8 cellular contexts compared by ENCODE assay signal in the genomic region with DNA sequence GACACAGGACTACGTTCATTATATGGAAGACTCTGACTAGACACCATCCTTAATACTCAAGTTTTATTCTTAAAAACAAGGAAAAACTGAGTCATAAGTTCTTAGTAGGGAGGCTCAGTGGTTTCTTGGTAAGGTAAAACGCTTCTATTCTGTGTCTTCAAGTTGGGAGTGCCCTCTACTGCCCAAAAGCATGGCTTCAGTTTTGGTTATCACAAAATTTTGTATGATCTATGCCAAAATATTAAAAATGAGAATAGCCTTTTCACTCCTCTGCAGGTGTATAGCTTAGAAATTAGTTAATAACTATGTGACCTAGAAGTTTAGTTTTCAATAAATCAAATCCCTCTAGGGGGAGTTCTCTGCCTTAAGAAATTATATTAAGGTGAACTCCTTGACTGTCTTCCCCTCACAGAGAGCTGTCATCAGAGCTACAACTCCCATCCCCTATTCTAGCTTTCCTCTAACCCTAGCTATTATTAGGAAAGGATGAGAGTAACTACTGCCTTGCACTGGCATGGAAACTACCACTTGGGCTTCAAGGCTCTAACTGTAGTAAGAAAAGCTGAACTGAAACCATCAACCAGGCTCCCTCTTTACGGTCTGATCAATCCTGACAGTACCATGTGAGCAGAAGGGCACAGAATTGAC.
DNase-seq lines count a peak whose midpoint lies in the region; ATAC-seq and TF ChIP-seq lines count a peak whose summit lies in the region.

No MANE protein-coding gene starts in this region.

- H3K27ac ChIP-seq in dorsolateral prefrontal cortex, result peak overlapping the region in 52 of 59 donors; percentile 3 to 82 (median 61)
- H3K27ac ChIP-seq in tibial nerve, result no peak overlapping the region
- no peak overlapping the region for H3K27ac ChIP-seq in ovary
- H3K27ac ChIP-seq in suprapubic skin, result no peak overlapping the region

- H3K9me3 ChIP-seq in tibial nerve (no peaks in the 10 kb centered on the region), ovary (no peaks in the 10 kb centered on the region), suprapubic skin (no peaks in the 10 kb centered on the region)

- H3K4me3 ChIP-seq in BJ (ENCODE audit: low read depth, low read length) (no peak overlapping the region), dorsolateral prefrontal cortex (peak overlapping the region in 2 of 59 donors; percentile 7 to 10), tibial nerve (no peak overlapping the region), ovary (no peak overlapping the region), suprapubic skin (no peak overlapping the region)

- TF ChIP-seq CTCF in BJ (IDR thresholded peaks at IDR 0.05; ENCODE audit: insufficient read depth, low read depth, low read length) (peak; percentile 36; the same call in 1 of the 2 replicates), dorsolateral prefrontal cortex (IDR thresholded peaks at IDR 0.05 in 54 of 56, conservative IDR thresholded peaks at IDR 0.05 in 2 of 56; ENCODE audit: low read depth in 1 of 56, partially characterized antibody in 56 of 56) (peak in 55 of 56 donors; percentile 22 to 77 (median 52)), tibial nerve (IDR thresholded peaks at IDR 0.05) (peak in 4 of 5 experiments; percentile 9 to 35 (median 28)), ovary (IDR thresholded peaks at IDR 0.05) (peak in 1 of 3 donors; percentile 23), suprapubic skin (IDR thresholded peaks at IDR 0.05) (no peak)

- intact Hi-C loops in dorsolateral prefrontal cortex (cut with DNase I) (loop anchor here in 1 of 2 donors (5.0 to 10.0 kb wide), 3 partner anchors 87 to 373 kb away; no protein-coding TSS in a partner anchor), ovary (cut with DNase I) (loop anchor here in 2 of 4 donors (10.0 kb wide), 2 partner anchors 83 to 193 kb away; a partner anchor contains a TSS)

- POLR2A ChIA-PET in BJ (lab: Charles Lee), result no interaction called here

- H3K27me3 ChIP-seq in BJ (ENCODE audit: control insufficient read depth, insufficient read depth, low read length) (no peaks in the 10 kb centered on the region), dorsolateral prefrontal cortex (no peaks in the 10 kb centered on the region), tibial nerve (no peaks in the 10 kb centered on the region), ovary (no peaks in the 10 kb centered on the region), suprapubic skin (no peaks in the 10 kb centered on the region)

- H3K36me3 ChIP-seq in BJ (ENCODE audit: control insufficient read depth, insufficient read depth, low read length) (no peaks in the 10 kb centered on the region), tibial nerve (no peaks in the 10 kb centered on the region), ovary (no peaks in the 10 kb centered on the region), suprapubic skin (no peaks in the 10 kb centered on the region)

- 72% methylated on average over 3 of the region's 3 CpGs for WGBS in tibial nerve, 2 donors
- 61 to 68% (median 63%) methylated on average over 3 of the region's 3 CpGs for WGBS in ovary, 3 donors
- whole genome bisulfite sequencing in suprapubic skin, result 57% methylated on average over 3 of the region's 3 CpGs

- no peak for TF ChIP-seq POLR2A in tibial nerve (IDR thresholded peaks at IDR 0.05)
- TF ChIP-seq POLR2A in ovary (IDR thresholded peaks at IDR 0.05), result no peak
- TF ChIP-seq POLR2A in suprapubic skin (IDR thresholded peaks at IDR 0.05), result no peak

- DNase-seq in BJ (ENCODE audit: low read depth) (no peak), LHCN-M2 (ENCODE audit: low read depth) (peak; percentile 46), dorsolateral prefrontal cortex (no peak), tibial nerve (ENCODE audit: low spot score in 2 of 2) (no peak), ovary (no peak), retina (no peak), suprapubic skin (ENCODE audit: low spot score in 2 of 2) (no peak)

- peaks cover 0 to 54% (median 13%) of the 10 kb centered on the region in 4 donors for H3K4me1 ChIP-seq in tibial nerve
- peaks cover 5% of the 10 kb centered on the region for H3K4me1 ChIP-seq in ovary (ENCODE audit: insufficient read depth)
- peaks cover 8% of the 10 kb centered on the region for H3K4me1 ChIP-seq in suprapubic skin

- CTCF ChIA-PET in BJ (lab: Yijun Ruan, JAX), result interaction anchor here (0.5 to 2.1 kb wide), 10 partner anchors 10 to 406 kb away, joined by 3 to 10 read pairs (median 3); no protein-coding TSS in a partner anchor

- peak; percentile 94 for ATAC-seq in GM19324 (IDR thresholded peaks at IDR 0.05; ENCODE audit: low FRiP score, unreplicated experiment)

- TF ChIP-seq EP300 in tibial nerve (IDR thresholded peaks at IDR 0.05) (no peak), ovary (IDR thresholded peaks at IDR 0.05) (no peak), suprapubic skin (IDR thresholded peaks at IDR 0.05) (no peak)

Comparison
In these comparisons a context has a peak if more than half of its experiments do, and no peak if none do; other contexts are left out.
1. CTCF ChIP-seq: peak in BJ (single experiment), dorsolateral prefrontal cortex (55 of 56) and tibial nerve (4 of 5); none in suprapubic skin (0 of 2).
2. H3K27ac ChIP-seq: peak in dorsolateral prefrontal cortex (52 of 59); none in tibial nerve (0 of 4), ovary (0 of 2) and suprapubic skin (single experiment).